7 cellular contexts compared by ENCODE assay signal in genomic region chr6:31079656-31080261, GRCh38. TPM values are rescaled to one million over a fixed set of nuclear protein-coding genes. Genes with fewer than 3 reads are reported as not detected.
DNase-seq lines count a peak whose midpoint lies in the region; ATAC-seq and TF ChIP-seq lines count a peak whose summit lies in the region.

No MANE protein-coding gene starts in this region.

- DNase-seq in GM13976 (ENCODE audit: low spot score) = peak; percentile 73
- peak; percentile 52 for DNase-seq in NCI-H2196 treated with DMSO at 0.1 percent for 48 hours (lab: John Stamatoyannopoulos, UW; ENCODE audit: unreplicated experiment)
- peak; percentile 32 to 62 (median 44) for DNase-seq in activated CD4-positive, CD25-positive, alpha-beta regulatory T cell (lab: John Stamatoyannopoulos, UW)
- DNase-seq in cardiac fibroblast (ENCODE audit: low read depth in 2 of 2) = peak; percentile 71 to 75
- no peak for DNase-seq in kidney epithelial cell (ENCODE audit: low read depth)
- DNase-seq in stimulated activated CD4-positive, alpha-beta T cell treated with anti-CD3 and anti-CD28 coated beads, Interleukin-1b, Interleukin-23, amount 100 ng/mL, for 4 hours (ENCODE audit: low read depth in 2 of 2) = peak; percentile 39 to 62

- H3K27me3 ChIP-seq in kidney epithelial cell (ENCODE audit: control insufficient read depth, insufficient read depth, low read length) = no peaks in the 10 kb centered on the region

- peak; percentile 76 for TF ChIP-seq CTCF in GM13976 (IDR thresholded peaks at IDR 0.05; ENCODE audit: borderline replicate concordance, control extremely low read depth, extremely low read depth, insufficient read depth, missing control alignments)
- peak; percentile 84 for TF ChIP-seq CTCF in cardiac fibroblast (IDR thresholded peaks at IDR 0.05; ENCODE audit: low read depth, low read length)
- TF ChIP-seq CTCF in kidney epithelial cell (IDR thresholded peaks at IDR 0.05; ENCODE audit: insufficient read depth, low read length, poor library complexity, severe bottlenecking) = peak; percentile 79

- no peaks in the 10 kb centered on the region for H3K36me3 ChIP-seq in kidney epithelial cell (ENCODE audit: control insufficient read depth, insufficient read depth, low read length)

- ATAC-seq in HG02884 (IDR thresholded peaks at IDR 0.05; ENCODE audit: unreplicated experiment) = no peak

- in situ Hi-C loops in GM13976 (cut with MboI; ENCODE audit: low sequenced_read_pairs, unreplicated experiment) = loop anchor here (5.0 to 10.0 kb wide), 2 partner anchors 162 to 255 kb away; no protein-coding TSS in a partner anchor

- no peak overlapping the region for H3K4me3 ChIP-seq in cardiac fibroblast (replicated peaks in 1 of 2; ENCODE audit: low read depth in 2 of 2, low read length in 2 of 2)
- H3K4me3 ChIP-seq in kidney epithelial cell (ENCODE audit: low read depth, low read length) = no peak overlapping the region

RNA-seq across cellular contexts. Expression of gene C6orf15, which starts 32.6 kb away (rescaled TPM):
- 0.62 and 0.79 TPM in 2 replicates for total RNA-seq in kidney epithelial cell

RNA-seq across cellular contexts. Expression of gene PSORS1C1, which starts 34.8 kb away (rescaled TPM):
- 0.38 and 0.48 TPM in 2 replicates for total RNA-seq in kidney epithelial cell

RNA-seq across cellular contexts. Expression of gene CDSN, which starts 40.5 kb away (rescaled TPM):
- total RNA-seq in kidney epithelial cell = not detected in 2 replicates

RNA-seq across cellular contexts. Expression of gene PSORS1C2, which starts 59.1 kb away (rescaled TPM):
- not detected in 2 replicates for total RNA-seq in kidney epithelial cell
